ENCODE assay signal across 8 cellular contexts in genomic region chr20:64254571-64255360, GRCh38. TPM values are rescaled to one million over a fixed set of nuclear protein-coding genes. Genes with fewer than 3 reads are reported as not detected.
DNase-seq lines count a peak whose midpoint lies in the region; ATAC-seq and FAIRE-seq lines count a peak whose summit lies in the region.

No MANE protein-coding gene starts in this region.

- DNase-seq in HS-5 (ENCODE audit: low read depth), result peak; percentile 2
- peak; percentile 32 for DNase-seq in stimulated activated CD8-positive, alpha-beta memory T cell treated with anti-CD3 and anti-CD28 coated beads, Interleukin-4, amount 100 ng/mL, for 48 hours
- DNase-seq in GF-D8 (lab: John Stamatoyannopoulos, UW), result no peak
- DNase-seq in NAMALWA (ENCODE audit: low spot score), result no peak
- no peak for DNase-seq in HTR-8/SVneo (ENCODE audit: insufficient read length, low spot score)
- no peak for DNase-seq in NK-92 (lab: John Stamatoyannopoulos, UW; ENCODE audit: unreplicated experiment)

- peaks cover 8% of the 10 kb centered on the region for H3K27me3 Mint-ChIP-seq in activated T-helper 17 cell treated with anti-CD3 and anti-CD28 coated beads, Interleukin-2, amount 50 U/mL, for 72 hours

- peaks cover 13% of the 10 kb centered on the region for H3K36me3 Mint-ChIP-seq in activated T-helper 17 cell treated with anti-CD3 and anti-CD28 coated beads, Interleukin-2, amount 50 U/mL, for 72 hours (ENCODE audit: low read depth)

- H3K4me1 Mint-ChIP-seq in activated T-helper 17 cell treated with anti-CD3 and anti-CD28 coated beads, Interleukin-2, amount 50 U/mL, for 72 hours, result peaks cover 26% of the 10 kb centered on the region

- H3K9me3 Mint-ChIP-seq in activated T-helper 17 cell treated with anti-CD3 and anti-CD28 coated beads, Interleukin-2, amount 50 U/mL, for 72 hours, result no peaks in the 10 kb centered on the region

- H3K4me3 Mint-ChIP-seq in activated T-helper 17 cell treated with anti-CD3 and anti-CD28 coated beads, Interleukin-2, amount 50 U/mL, for 72 hours, result peak overlapping the region; percentile 72

- FAIRE-seq in HTR-8/SVneo (lab: Jason Lieb, UNC), result no peak

- peak overlapping the region; percentile 34 for H3K4me3 ChIP-seq in iPS-11a (ENCODE audit: low read depth, low read length)

- H3K27ac Mint-ChIP-seq in activated T-helper 17 cell treated with anti-CD3 and anti-CD28 coated beads, Interleukin-2, amount 50 U/mL, for 72 hours, result peak overlapping the region; percentile 78

- no peak for ATAC-seq in activated T-helper 17 cell treated with anti-CD3 and anti-CD28 coated beads, Interleukin-2, amount 50 U/mL, for 72 hours (replicated peaks)

RNA-seq across cellular contexts. Expression of gene PCMTD2, which starts 0.8 kb away (rescaled TPM):
- 10 to 100 TPM; 29.6 to 37.9 TPM for total RNA-seq in activated T-helper 17 cell treated with anti-CD3 and anti-CD28 coated beads, Interleukin-2, amount 50 U/mL, for 72 hours

Comparison
In these comparisons a context has a peak if more than half of its experiments do, and no peak if none do; other contexts are left out.
1. DNase-seq: peak in HS-5 (single experiment) and stimulated activated CD8-positive, alpha-beta memory T cell treated with anti-CD3 and anti-CD28 coated beads, Interleukin-4, amount 100 ng/mL, for 48 hours (single experiment); none in GF-D8 (single experiment), NAMALWA (single experiment), HTR-8/SVneo (single experiment) and NK-92 (single experiment).